Comparison of ENCODE assay signal across 21 cellular contexts in genomic region chr15:72889545-72889944, GRCh38.
"Had no signal": no experiment of that assay in that cellular context is flagged by ENCODE, and none has a peak within 500 bp of the region (broad histone marks: within the 10 kb centered on the region; RNA-seq: fewer than 3 reads in every experiment).

No MANE protein-coding gene starts in this region.

- H3K9ac ChIP-seq: KMS-11 had no signal

- H3K4me1 ChIP-seq: Peyer's patch, SJCRH30 had no signal

- H3K4me3 ChIP-seq: Peyer's patch, SJCRH30 had no signal

- ATAC-seq: activated T-helper 17 cell treated with anti-CD3 and anti-CD28 coated beads, Interleukin-2, amount 50 U/mL, for 72 hours; SK-N-SH treated with all-trans-retinoic acid at 6 μM for 48 hours had no signal

- H3K9me3 ChIP-seq: Peyer's patch, SJCRH30 had no signal

- DNase-seq: activated B cell treated with CpG ODN at 0.5 μM for 24 hours; activated CD4-positive, alpha-beta memory T cell treated with anti-CD3 and anti-CD28 coated beads, Interleukin-2, amount 10 ng/mL, durations not matched to agents 7 days and 5 days; activated CD4-positive, alpha-beta T cell treated with anti-CD3 and anti-CD28 coated beads, Interleukin-2, amount 50 U/mL, for 1 hour; activated gamma-delta T cell; activated naive CD4-positive, alpha-beta T cell treated with anti-CD3 and anti-CD28 coated beads for 36 hours; activated T-cell treated with anti-CD3 and anti-CD28 coated beads for 4 hours; activated T-cell treated with anti-CD3 and anti-CD28 coated beads, Interleukin-2, amount 50 U/mL, for 48 hours; NCI-H1092; NCI-H1436 treated with DMSO at 0.1 percent for 48 hours; NCI-H187; NCI-H2081 treated with DMSO at 0.1 percent for 48 hours; NCI-H526; NCI-H774; Peyer's patch; Right ventricle myocardium superior; SJCRH30; T-helper 9 cell had no signal

- H3K36me3 ChIP-seq: Peyer's patch, SJCRH30 had no signal

- H3K27ac ChIP-seq: KMS-11, Peyer's patch, RWPE1, SJCRH30 had no signal

- H3K27me3 ChIP-seq: Peyer's patch had no signal

- H3K4me2 ChIP-seq: KMS-11 had no signal
